Comparison of ENCODE assay signal across 10 cellular contexts in genomic region chr4:140742838-140743193, GRCh38. TPM values are rescaled to one million over a fixed set of nuclear protein-coding genes. Genes with fewer than 3 reads are reported as not detected.
DNase-seq lines count a peak whose midpoint lies in the region; ATAC-seq and TF ChIP-seq lines count a peak whose summit lies in the region.
"Had no signal": no experiment of that assay in that cellular context is flagged by ENCODE, and none has a peak within 500 bp of the region (broad histone marks: within the 10 kb centered on the region; RNA-seq: fewer than 3 reads in every experiment).

No MANE protein-coding gene starts in this region.

- H3K9me3 Mint-ChIP-seq in neural crest cell: no peaks in the 10 kb centered on the region
- H3K9me3 Mint-ChIP-seq: T-helper 2 cell treated with Interferon-gamma antibody and Interleukin-4, amounts not matched to agents 5 μg/mL and 100 μg/mL, for 36 hours had no signal

- TF ChIP-seq CTCF in Panc1 (IDR thresholded peaks at IDR 0.05) (no peak), neural crest cell (conservative IDR thresholded peaks at IDR 0.05) (no peak), testis (IDR thresholded peaks at IDR 0.05) (no peak)

- H3K36me3 ChIP-seq in Panc1 (ENCODE audit: control insufficient read depth, insufficient read depth, low read length): no peaks in the 10 kb centered on the region
- H3K36me3 ChIP-seq in testis (ENCODE audit: low read depth, missing control alignments): no peaks in the 10 kb centered on the region

- DNase-seq in Panc1 (ENCODE audit: low read depth, low spot score) (no peak), neural crest cell (ENCODE audit: low read depth, low spot score) (no peak), testis (no peak), NCI-H1436 (lab: John Stamatoyannopoulos, UW) (no peak), NCI-H1092 (lab: John Stamatoyannopoulos, UW) (no peak)

- in situ Hi-C loops in Panc1 (cut with HindIII; ENCODE audit: low pct_unique_long_range_greater_than_20kb, low sequenced_read_pairs): no loop called here

- H3K9me3 ChIP-seq in Panc1 (ENCODE audit: control insufficient read depth, insufficient read depth, low read depth, low read length): no peaks in the 10 kb centered on the region
- H3K9me3 ChIP-seq in testis: no peaks in the 10 kb centered on the region

- H3K27ac ChIP-seq in Panc1 (ENCODE audit: low read length): peak overlapping the region; percentile 30; the same call in 1 of the 2 replicates
- H3K27ac ChIP-seq in testis: no peak overlapping the region

- H3K27me3 ChIP-seq in Panc1 (ENCODE audit: control insufficient read depth, insufficient read depth, low read length): no peaks in the 10 kb centered on the region
- H3K27me3 ChIP-seq in testis: no peaks in the 10 kb centered on the region

- peak overlapping the region; percentile 14 for H3K27ac Mint-ChIP-seq in neural crest cell (ENCODE audit: unreplicated experiment)
- H3K27ac Mint-ChIP-seq: activated T-helper 17 cell treated with anti-CD3 and anti-CD28 coated beads, Interleukin-2, amount 50 U/mL, for 72 hours; T-helper 2 cell treated with Interferon-gamma antibody and Interleukin-4, amounts not matched to agents 5 μg/mL and 100 μg/mL, for 36 hours had no signal

- TF ChIP-seq POLR2A in testis (IDR thresholded peaks at IDR 0.05): no peak

- no TSS peak for BruUV-seq in Panc1 (replicated peaks; lab: Mats Ljungman, UMichigan)

- POLR2A ChIA-PET in Panc1 (lab: Charles Lee): no interaction called here

- WGBS in testis, 2 donors: 86 to 94% methylated on average over 1 of the region's 1 CpG

- intact Hi-C loops in Panc1 (cut with micrococcal nuclease; ENCODE audit: unreplicated experiment): no loop called here
- intact Hi-C loops in testis (cut with DNase I; ENCODE audit: low total_unique reads): no loop called here

- CTCF ChIA-PET in Panc1 (lab: Charles Lee): no interaction called here

- H3K4me3 ChIP-seq in Panc1 (ENCODE audit: low read depth in 2 of 2, low read length in 2 of 2): no peak overlapping the region
- no peak overlapping the region for H3K4me3 ChIP-seq in testis

- peaks cover 26% of the 10 kb centered on the region for H3K4me1 Mint-ChIP-seq in neural crest cell
- H3K4me1 Mint-ChIP-seq: activated T-helper 17 cell treated with anti-CD3 and anti-CD28 coated beads, Interleukin-2, amount 50 U/mL, for 72 hours had no signal

- no peaks in the 10 kb centered on the region for H3K27me3 Mint-ChIP-seq in neural crest cell (ENCODE audit: low read depth)

- no peak overlapping the region for H3K4me3 Mint-ChIP-seq in neural crest cell
- H3K4me3 Mint-ChIP-seq: activated T-helper 17 cell treated with anti-CD3 and anti-CD28 coated beads, Interleukin-2, amount 50 U/mL, for 72 hours; T-helper 2 cell treated with Interferon-gamma antibody and Interleukin-4, amounts not matched to agents 5 μg/mL and 100 μg/mL, for 36 hours had no signal

- peak; percentile 28 for ATAC-seq in GM19351 (IDR thresholded peaks at IDR 0.05; ENCODE audit: unreplicated experiment)
- ATAC-seq in HG02870 (IDR thresholded peaks at IDR 0.05; ENCODE audit: unreplicated experiment): peak; percentile 17
- ATAC-seq in Panc1: no peak
- ATAC-seq in GM19328 (IDR thresholded peaks at IDR 0.05; ENCODE audit: unreplicated experiment): no peak
- ATAC-seq: activated T-helper 17 cell treated with anti-CD3 and anti-CD28 coated beads, Interleukin-2, amount 50 U/mL, for 72 hours had no signal

- H3K36me3 Mint-ChIP-seq in neural crest cell (ENCODE audit: low read depth): peaks cover 2% of the 10 kb centered on the region

- H3K4me1 ChIP-seq in Panc1 (ENCODE audit: control insufficient read depth, insufficient read depth, low read length) (peaks cover 11% of the 10 kb centered on the region), testis (no peaks in the 10 kb centered on the region)

RNA-seq across cellular contexts. Expression of gene TBC1D9, which starts 13.4 kb away (rescaled TPM):
- total RNA-seq in Panc1 (2021; ENCODE audit: unreplicated experiment) (21.7 TPM), neural crest cell (15.9 and 16.1 TPM in 2 replicates), testis (10 to 100 TPM in 1 of 2 donors, 1 to 10 TPM in 1; 9.8 to 13.1 TPM)
- polyA plus RNA-seq in Panc1 (2012; ENCODE audit: insufficient read length): 15.5 TPM
- polyA plus RNA-seq in testis (ENCODE audit: insufficient read depth, low read depth, low replicate concordance): 8.6 TPM

Comparison
In these comparisons a context has a peak if more than half of its experiments do, and no peak if none do; other contexts are left out.
1. ATAC-seq: peak in GM19351 (single experiment) and HG02870 (single experiment); none in Panc1 (single experiment) and GM19328 (single experiment).